8 cellular contexts compared by ENCODE assay signal in the genomic region with DNA sequence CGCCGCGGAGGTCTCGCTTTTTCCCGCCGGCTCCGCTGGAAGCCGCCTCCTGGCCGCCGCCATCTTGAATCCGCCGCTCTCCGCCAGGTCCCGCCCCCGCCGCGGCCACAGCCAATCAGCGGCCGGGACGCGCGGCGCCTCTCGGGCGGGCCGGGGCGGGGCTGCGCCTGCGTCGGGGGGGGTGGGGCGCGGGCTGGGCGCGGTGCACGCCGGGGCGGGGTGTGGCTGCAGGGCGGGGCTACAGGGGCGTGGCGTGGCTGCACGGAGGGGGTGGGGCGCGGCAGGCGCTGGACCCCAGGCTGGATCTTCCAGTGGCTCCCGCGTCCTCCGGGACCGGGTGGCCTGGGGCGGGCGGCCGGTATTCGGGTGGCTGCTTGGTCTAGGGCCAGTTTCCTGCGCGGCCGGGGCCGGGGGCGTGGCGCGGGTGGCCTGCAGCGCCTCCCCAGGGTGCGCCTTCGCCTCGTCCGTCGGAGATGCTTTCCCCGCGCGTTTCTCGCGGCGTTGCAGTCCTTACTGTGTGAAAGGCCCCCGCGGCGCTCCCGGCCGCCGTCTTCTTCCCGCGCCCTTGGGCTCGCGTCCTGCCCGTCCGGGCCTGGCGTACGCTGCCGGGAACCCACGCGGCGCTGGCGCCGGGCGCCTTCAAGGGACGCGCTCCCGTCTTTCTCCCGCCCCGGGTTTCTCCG. TPM values are rescaled to one million over a fixed set of nuclear protein-coding genes. Genes with fewer than 3 reads are reported as not detected.
A peak's percentile ranks its signal among the peaks of the same experiment; 100 is the strongest.
DNase-seq lines count a peak whose midpoint lies in the region; ATAC-seq, FAIRE-seq and TF ChIP-seq lines count a peak whose summit lies in the region.

No MANE protein-coding gene starts in this region.

- in situ Hi-C loops in ACHN (cut with HindIII; ENCODE audit: low pct_ligation_motif_present, low pct_unique_long_range_greater_than_20kb, low sequenced_read_pairs) = no loop called here

- ATAC-seq in GM18858 (IDR thresholded peaks at IDR 0.05; ENCODE audit: unreplicated experiment) (peak; percentile 27), HG03064 (IDR thresholded peaks at IDR 0.05; ENCODE audit: low read depth, unreplicated experiment) (peak; percentile 52)

- 0 to 1% (median 1%) methylated on average over 15 to 98 of the region's 98 CpGs for WGBS in spleen, 5 donors

- H3K36me3 ChIP-seq in bronchial epithelial cell (ENCODE audit: control insufficient read depth, insufficient read depth, low read length) (peaks cover 3% of the 10 kb centered on the region), spleen (peaks cover 0 to 31% (median 11%) of the 10 kb centered on the region in 6 donors)

- no peak for FAIRE-seq in bronchial epithelial cell (lab: Jason Lieb, UNC)

- H3K27ac ChIP-seq in spleen = peak overlapping the region; percentile 86 to 100 (median 98)

- no peaks in the 10 kb centered on the region for H3K27me3 ChIP-seq in bronchial epithelial cell (ENCODE audit: control insufficient read depth, insufficient read depth, low read length)
- H3K27me3 ChIP-seq in spleen (replicated peaks in 1 of 7) = no peaks in the 10 kb centered on the region

- no peak for TF ChIP-seq POLR2A in spleen (IDR thresholded peaks at IDR 0.05)

- no peaks in the 10 kb centered on the region for H3K9me3 ChIP-seq in spleen

- TF ChIP-seq CTCF in WI38 (IDR thresholded peaks at IDR 0.05; ENCODE audit: low read depth, low read length) (no peak), bronchial epithelial cell (IDR thresholded peaks at IDR 0.05; ENCODE audit: insufficient read depth, low read length, severe bottlenecking) (no peak), spleen (IDR thresholded peaks at IDR 0.05 in 8 of 11, conservative IDR thresholded peaks at IDR 0.05 in 3 of 11) (peak in 5 of 11 experiments; percentile 14 to 34 (median 28))

- DNase-seq in ACHN = peak; percentile 74
- peak; percentile 87 for DNase-seq in NCI-H2196 (lab: John Stamatoyannopoulos, UW; ENCODE audit: unreplicated experiment)
- DNase-seq in bronchial epithelial cell (ENCODE audit: low read depth) = peak; percentile 30
- DNase-seq in iris pigment epithelial cell (ENCODE audit: low read depth) = peak; percentile 78
- DNase-seq in spleen = peak; percentile 96

- H3K4me1 ChIP-seq in spleen = peaks cover 15 to 64% (median 43%) of the 10 kb centered on the region in 6 donors

- intact Hi-C loops in spleen (cut with DNase I; ENCODE audit: low total_unique reads) = loop anchor here (5.0 kb wide), 2 partner anchors 37 to 133 kb away; partner anchors contain the start of genes DIP2A, MCM3AP and YBEY

- H3K4me3 ChIP-seq in WI38 (ENCODE audit: low read depth, low read length) = peak overlapping the region; percentile 94
- H3K4me3 ChIP-seq in bronchial epithelial cell (ENCODE audit: low read depth, low read length) = peak overlapping the region; percentile 94
- peak overlapping the region; percentile 79 to 100 (median 94) for H3K4me3 ChIP-seq in spleen

RNA-seq across cellular contexts. Expression of gene PCNT, which starts 0.6 kb away (rescaled TPM):
- total RNA-seq in bronchial epithelial cell = 11.1 and 11.3 TPM in 2 replicates
- total RNA-seq in spleen = 10 to 100 TPM; 31.4 to 43.7 (median 37.1) TPM
- polyA plus RNA-seq in spleen = 10 to 100 TPM in 1 of 3 donors, 1 to 10 TPM in 2; 6.4 to 10.8 (median 7.8) TPM

RNA-seq across cellular contexts. Expression of gene C21orf58, which starts 0.9 kb away (rescaled TPM):
- total RNA-seq in bronchial epithelial cell (0.53 and 0.77 TPM in 2 replicates), spleen (1 to 10 TPM; 3.6 to 5.8 (median 4.7) TPM)
- polyA plus RNA-seq in spleen = 1 to 10 TPM; 1.4 to 3.1 (median 2.2) TPM

RNA-seq across cellular contexts. Expression of gene YBEY, which starts 38.4 kb away (rescaled TPM):
- total RNA-seq in bronchial epithelial cell = 15.4 and 17.4 TPM in 2 replicates
- total RNA-seq in spleen = 10 to 100 TPM in 5 of 7 donors, 1 to 10 TPM in 2; 7.8 to 20.6 (median 12.0) TPM
- polyA plus RNA-seq in spleen = 10 to 100 TPM; 18.3 to 32.0 (median 30.2) TPM

RNA-seq across cellular contexts. Expression of gene MCM3AP, which starts 39.1 kb away (rescaled TPM):
- total RNA-seq in bronchial epithelial cell (70.8 and 80.5 TPM in 2 replicates), spleen (100 to 1,000 TPM in 5 of 7 donors, 10 to 100 TPM in 2; 96.8 to 144 (median 115) TPM)
- 10 to 100 TPM; 35.2 to 75.5 (median 55.2) TPM for polyA plus RNA-seq in spleen

Comparison
In these comparisons a context has a peak if more than half of its experiments do, and no peak if none do; other contexts are left out.
1. Peak in every context shown above with its lines: DNase-seq, ATAC-seq, H3K4me3 ChIP-seq and H3K27ac ChIP-seq.
2. DNase-seq: peak in every context shown above with its lines; median percentile 96 in spleen; 87 in NCI-H2196; 78 in iris pigment epithelial cell; 74 in ACHN; 30 in bronchial epithelial cell.